In genomic region chr1:43707191-43708005, GRCh38 we compare ENCODE assay signal across 8 cellular contexts. TPM values are rescaled to one million over a fixed set of nuclear protein-coding genes. Genes with fewer than 3 reads are reported as not detected.
DNase-seq lines count a peak whose midpoint lies in the region; ATAC-seq and TF ChIP-seq lines count a peak whose summit lies in the region.

Gene ST3GAL3 (plus strand): TSS chr1:43707536. CDS start chr1:43736263, 28,727 bp downstream.

- CTCF ChIA-PET in RWPE1 (lab: Yijun Ruan, JAX), result no interaction called here

- H3K9me3 ChIP-seq in DOHH2 (ENCODE audit: control insufficient read depth, insufficient read depth, low read length), result no peaks in the 10 kb centered on the region

- H3K4me3 ChIP-seq in DOHH2 (ENCODE audit: low read length) (peak within 1 kb of the TSS; percentile 88), GM23338 (peak within 1 kb of the TSS; percentile 92)

- H3K79me2 ChIP-seq in DOHH2 (ENCODE audit: control insufficient read depth, low read length), result peaks cover 60% of the 10 kb centered on the region
- peaks cover 9% of the 10 kb centered on the region for H3K79me2 ChIP-seq in GM23338 (replicated peaks; ENCODE audit: insufficient read depth)

- no peaks in the 10 kb centered on the region for H3K9me3 Mint-ChIP-seq in GM23338
- no peaks in the 10 kb centered on the region for H3K9me3 Mint-ChIP-seq in activated T-helper 17 cell treated with anti-CD3 and anti-CD28 coated beads, Interleukin-2, amount 50 U/mL, for 72 hours
- no peaks in the 10 kb centered on the region for H3K9me3 Mint-ChIP-seq in natural killer cell treated with Interleukin-12 subunit alpha and Interleukin-12 subunit beta and Interleukin-15 and Interleukin-18, amount 100 ng/mL, for 72 hours

- peaks cover 32% of the 10 kb centered on the region for H3K36me3 Mint-ChIP-seq in GM23338 (ENCODE audit: low read depth)
- H3K36me3 Mint-ChIP-seq in activated T-helper 17 cell treated with anti-CD3 and anti-CD28 coated beads, Interleukin-2, amount 50 U/mL, for 72 hours (ENCODE audit: low read depth), result peaks cover 24% of the 10 kb centered on the region
- H3K36me3 Mint-ChIP-seq in natural killer cell treated with Interleukin-12 subunit alpha and Interleukin-12 subunit beta and Interleukin-15 and Interleukin-18, amount 100 ng/mL, for 72 hours, result peaks cover 21% of the 10 kb centered on the region

- H3K27me3 ChIP-seq in DOHH2 (ENCODE audit: control insufficient read depth, low read length), result no peaks in the 10 kb centered on the region
- no peaks in the 10 kb centered on the region for H3K27me3 ChIP-seq in GM23338 (ENCODE audit: insufficient read depth)

- DNase-seq in GM23338 (ENCODE audit: low spot score) (peak; percentile 97), LHCN-M2 (ENCODE audit: low read depth) (peak; percentile 88), RWPE1 (ENCODE audit: low spot score) (peak; percentile 93), fibroblast of peridontal ligament (ENCODE audit: extremely low read depth) (peak; percentile 83)
- DNase-seq in natural killer cell treated with Interleukin-12 subunit alpha and Interleukin-12 subunit beta and Interleukin-15 and Interleukin-18, amount 100 ng/mL, for 72 hours (ENCODE audit: low spot score), result peak; percentile 95
- DNase-seq in stimulated activated naive CD4-positive, alpha-beta T cell treated with Interleukin-2 at 50 U/mL for 16 hours (lab: John Stamatoyannopoulos, UW), result peak; percentile 93

- no peaks in the 10 kb centered on the region for H3K9me2 ChIP-seq in DOHH2 (replicated peaks; ENCODE audit: control insufficient read depth, low read length)
- no peaks in the 10 kb centered on the region for H3K9me2 ChIP-seq in GM23338 (ENCODE audit: insufficient read depth)

- H3K27me3 Mint-ChIP-seq in GM23338 (ENCODE audit: insufficient read depth, low read depth, poor library complexity), result peaks cover 17% of the 10 kb centered on the region
- no peaks in the 10 kb centered on the region for H3K27me3 Mint-ChIP-seq in activated T-helper 17 cell treated with anti-CD3 and anti-CD28 coated beads, Interleukin-2, amount 50 U/mL, for 72 hours
- H3K27me3 Mint-ChIP-seq in natural killer cell treated with Interleukin-12 subunit alpha and Interleukin-12 subunit beta and Interleukin-15 and Interleukin-18, amount 100 ng/mL, for 72 hours, result no peaks in the 10 kb centered on the region

- H4K20me1 ChIP-seq in DOHH2 (ENCODE audit: control insufficient read depth, insufficient read depth, low read depth, low read length), result no peaks in the 10 kb centered on the region
- peaks cover 30% of the 10 kb centered on the region for H4K20me1 ChIP-seq in GM23338 (replicated peaks; ENCODE audit: insufficient read depth)

- H3K4me2 ChIP-seq in DOHH2 (ENCODE audit: low read length) (peak within 1 kb of the TSS; percentile 79), GM23338 (peak within 1 kb of the TSS; percentile 94)

- H3K27ac Mint-ChIP-seq in GM23338, result peak within 1 kb of the TSS; percentile 92
- H3K27ac Mint-ChIP-seq in activated T-helper 17 cell treated with anti-CD3 and anti-CD28 coated beads, Interleukin-2, amount 50 U/mL, for 72 hours, result peak within 1 kb of the TSS; percentile 75
- peak within 1 kb of the TSS; percentile 73 to 78 for H3K27ac Mint-ChIP-seq in natural killer cell treated with Interleukin-12 subunit alpha and Interleukin-12 subunit beta and Interleukin-15 and Interleukin-18, amount 100 ng/mL, for 72 hours

- peaks cover 32% of the 10 kb centered on the region for H3K4me1 Mint-ChIP-seq in GM23338
- H3K4me1 Mint-ChIP-seq in activated T-helper 17 cell treated with anti-CD3 and anti-CD28 coated beads, Interleukin-2, amount 50 U/mL, for 72 hours, result peaks cover 27% of the 10 kb centered on the region
- H3K4me1 Mint-ChIP-seq in natural killer cell treated with Interleukin-12 subunit alpha and Interleukin-12 subunit beta and Interleukin-15 and Interleukin-18, amount 100 ng/mL, for 72 hours (ENCODE audit: low read depth in 2 of 2), result peaks cover 24 to 32% of the 10 kb centered on the region in 2 donors

- H3K4me1 ChIP-seq in DOHH2 (ENCODE audit: control insufficient read depth, low read length) (peaks cover 26% of the 10 kb centered on the region), GM23338 (ENCODE audit: insufficient read depth) (peaks cover 11% of the 10 kb centered on the region; the same call in 1 of the 2 replicates)

- H2AFZ ChIP-seq in GM23338, result peak within 1 kb of the TSS; percentile 44

- TF ChIP-seq CTCF in DOHH2 (IDR thresholded peaks at IDR 0.05; ENCODE audit: low read depth, low read length, poor library complexity, severe bottlenecking) (no peak), GM23338 (conservative IDR thresholded peaks at IDR 0.05; ENCODE audit: low read depth in 2 of 2) (no peak), RWPE1 (conservative IDR thresholded peaks at IDR 0.05; ENCODE audit: low read depth) (no peak)

- peak within 1 kb of the TSS; percentile 55 for H3K27ac ChIP-seq in DOHH2 (ENCODE audit: low read depth, low read length)
- peak within 1 kb of the TSS; percentile 79 for H3K27ac ChIP-seq in GM23338 (ENCODE audit: low read depth)
- H3K27ac ChIP-seq in RWPE1, result peak within 1 kb of the TSS; percentile 91

- peak; percentile 92 for ATAC-seq in GM23338
- ATAC-seq in activated T-helper 17 cell treated with anti-CD3 and anti-CD28 coated beads, Interleukin-2, amount 50 U/mL, for 72 hours (replicated peaks), result peak; percentile 97
- peak; percentile 98 for ATAC-seq in natural killer cell treated with Interleukin-12 subunit alpha and Interleukin-12 subunit beta and Interleukin-15 and Interleukin-18, amount 100 ng/mL, for 72 hours

- H3F3A ChIP-seq in DOHH2 (ENCODE audit: control insufficient read depth, insufficient read depth) (peaks cover 4% of the 10 kb centered on the region; the same call in 1 of the 2 replicates), GM23338 (replicated peaks; ENCODE audit: low read depth) (peaks cover 39% of the 10 kb centered on the region)

- H3K36me3 ChIP-seq in DOHH2 (ENCODE audit: control insufficient read depth, low read length) (peaks cover 74% of the 10 kb centered on the region), GM23338 (ENCODE audit: insufficient read depth) (peaks cover 27% of the 10 kb centered on the region)

- H3K4me3 Mint-ChIP-seq in GM23338, result peak within 1 kb of the TSS; percentile 86
- peak within 1 kb of the TSS; percentile 89 for H3K4me3 Mint-ChIP-seq in activated T-helper 17 cell treated with anti-CD3 and anti-CD28 coated beads, Interleukin-2, amount 50 U/mL, for 72 hours
- H3K4me3 Mint-ChIP-seq in natural killer cell treated with Interleukin-12 subunit alpha and Interleukin-12 subunit beta and Interleukin-15 and Interleukin-18, amount 100 ng/mL, for 72 hours, result peak within 1 kb of the TSS; percentile 91

- POLR2A ChIA-PET in RWPE1 (lab: Yijun Ruan, JAX; ENCODE audit: low non-redundant PET), result no interaction called here

TF ChIP-seq in GM23338, 12 proteins besides CTCF, POLR2A, EP300 and RAD21:
- peak; percentile 99 for TF ChIP-seq POLR2AphosphoS5 (IDR thresholded peaks at IDR 0.05; ENCODE audit: low read depth)
- TF ChIP-seq, protein P1, sequence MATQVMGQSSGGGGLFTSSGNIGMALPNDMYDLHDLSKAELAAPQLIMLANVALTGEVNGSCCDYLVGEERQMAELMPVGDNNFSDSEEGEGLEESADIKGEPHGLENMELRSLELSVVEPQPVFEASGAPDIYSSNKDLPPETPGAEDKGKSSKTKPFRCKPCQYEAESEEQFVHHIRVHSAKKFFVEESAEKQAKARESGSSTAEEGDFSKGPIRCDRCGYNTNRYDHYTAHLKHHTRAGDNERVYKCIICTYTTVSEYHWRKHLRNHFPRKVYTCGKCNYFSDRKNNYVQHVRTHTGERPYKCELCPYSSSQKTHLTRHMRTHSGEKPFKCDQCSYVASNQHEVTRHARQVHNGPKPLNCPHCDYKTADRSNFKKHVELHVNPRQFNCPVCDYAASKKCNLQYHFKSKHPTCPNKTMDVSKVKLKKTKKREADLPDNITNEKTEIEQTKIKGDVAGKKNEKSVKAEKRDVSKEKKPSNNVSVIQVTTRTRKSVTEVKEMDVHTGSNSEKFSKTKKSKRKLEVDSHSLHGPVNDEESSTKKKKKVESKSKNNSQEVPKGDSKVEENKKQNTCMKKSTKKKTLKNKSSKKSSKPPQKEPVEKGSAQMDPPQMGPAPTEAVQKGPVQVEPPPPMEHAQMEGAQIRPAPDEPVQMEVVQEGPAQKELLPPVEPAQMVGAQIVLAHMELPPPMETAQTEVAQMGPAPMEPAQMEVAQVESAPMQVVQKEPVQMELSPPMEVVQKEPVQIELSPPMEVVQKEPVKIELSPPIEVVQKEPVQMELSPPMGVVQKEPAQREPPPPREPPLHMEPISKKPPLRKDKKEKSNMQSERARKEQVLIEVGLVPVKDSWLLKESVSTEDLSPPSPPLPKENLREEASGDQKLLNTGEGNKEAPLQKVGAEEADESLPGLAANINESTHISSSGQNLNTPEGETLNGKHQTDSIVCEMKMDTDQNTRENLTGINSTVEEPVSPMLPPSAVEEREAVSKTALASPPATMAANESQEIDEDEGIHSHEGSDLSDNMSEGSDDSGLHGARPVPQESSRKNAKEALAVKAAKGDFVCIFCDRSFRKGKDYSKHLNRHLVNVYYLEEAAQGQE (IDR thresholded peaks at IDR 0.05; ENCODE audit: unreplicated experiment), result no peak

RNA-seq across cellular contexts. Expression of gene ST3GAL3, which starts in this region (rescaled TPM):
- total RNA-seq in GM23338 (2014; rRNA removed; shearing (Covaris generic)), result 7.0 and 21.3 TPM in 2 replicates
- polyA plus RNA-seq in GM23338 (2016; fragmentation: Nextera tagmentation; extraction: Ambion mirVana), result 3.4 and 4.5 TPM in 2 replicates
- total RNA-seq in LHCN-M2 (2014; rRNA removed), result 23.0 and 25.8 TPM in 2 replicates
- 21.8 TPM for polyA plus RNA-seq in LHCN-M2 (2012)
- 10 to 100 TPM; 21.8 to 23.7 TPM for total RNA-seq in activated T-helper 17 cell treated with anti-CD3 and anti-CD28 coated beads, Interleukin-2, amount 50 U/mL, for 72 hours
- 10 to 100 TPM; 20.7 to 49.4 TPM for total RNA-seq in natural killer cell treated with Interleukin-12 subunit alpha and Interleukin-12 subunit beta and Interleukin-15 and Interleukin-18, amount 100 ng/mL, for 72 hours

Comparison
In these comparisons a context has a peak if more than half of its experiments do, and no peak if none do; other contexts are left out.
1. Peak in every context shown above with its lines: DNase-seq, ATAC-seq, H3K4me3 ChIP-seq and H3K27ac ChIP-seq.